Comparison of ENCODE assay signal across 25 cellular contexts in the genomic region with DNA sequence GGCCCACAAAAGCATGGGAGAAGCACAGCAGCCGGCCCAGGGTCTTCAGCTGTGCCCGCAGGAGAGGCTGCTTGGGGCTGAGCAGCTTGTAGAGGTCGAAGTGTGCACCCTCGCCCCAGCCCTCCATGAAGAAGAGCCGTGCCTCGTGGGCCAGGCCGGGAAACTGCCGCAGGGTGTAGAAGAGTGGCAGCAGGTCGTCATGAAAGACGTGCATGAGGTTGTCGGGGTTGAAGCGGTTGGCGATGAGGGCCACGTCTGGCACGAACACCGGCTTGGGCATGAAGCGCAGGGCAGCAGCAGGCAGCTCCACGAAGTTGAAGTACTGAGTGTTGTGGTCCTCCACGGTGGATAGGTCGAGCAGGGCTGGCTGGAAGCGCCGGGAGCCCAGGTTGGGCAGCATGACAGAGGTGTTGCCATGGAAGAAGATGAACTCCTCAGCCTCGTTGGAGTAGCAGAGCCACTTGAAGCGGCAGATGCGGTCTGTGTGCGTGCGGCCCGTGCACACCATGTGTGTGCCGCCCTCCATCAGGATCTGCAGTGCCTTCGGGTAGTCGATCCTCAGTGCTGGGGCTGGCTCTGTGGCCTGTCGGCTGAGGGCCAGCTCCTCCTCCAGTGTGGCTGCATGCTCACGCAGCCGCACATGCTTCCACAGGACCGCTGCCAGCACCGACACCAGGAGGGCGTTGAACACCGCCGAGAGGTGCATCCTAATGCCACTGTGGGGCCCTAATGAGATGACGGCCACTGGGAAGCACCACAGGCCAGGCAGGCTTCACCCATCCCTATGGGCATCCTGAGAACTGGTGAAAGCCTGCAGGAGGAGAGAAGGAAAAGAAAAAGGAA.
"Had no signal": no experiment of that assay in that cellular context is flagged by ENCODE, and none has a peak within 500 bp of the region (broad histone marks: within the 10 kb centered on the region; RNA-seq: fewer than 3 reads in every experiment).

No MANE protein-coding gene starts in this region.

- DNase-seq: central memory CD4-positive, alpha-beta T cell; effector CD8-positive, alpha-beta T cell; endodermal cell; foreskin keratinocyte; heart left ventricle; left cardiac atrium; left lung; lower lobe of right lung; naive thymus-derived CD8-positive, alpha-beta T cell; nephron progenitor cell; occipital lobe; pancreas; stimulated activated CD4-positive, alpha-beta T cell treated with anti-CD3 and anti-CD28 coated beads, Interleukin-15, amount 100 ng/mL, for 24 hours; stimulated activated CD4-positive, alpha-beta T cell treated with anti-CD3 and anti-CD28 coated beads, Interleukin-2, amount 100 ng/mL, for 48 hours; stimulated activated naive B cell treated with anti-CD40 and anti-IgM and Interleukin-4, amounts not matched to agents 10 μg/mL and 1 μg/mL and 100 μg/mL, for 72 hours; upper lobe of right lung had no signal

- H3K4me3 ChIP-seq: dorsolateral prefrontal cortex, esophagus muscularis mucosa, gastroesophageal sphincter, heart left ventricle, hepatocyte, left lung, lower lobe of right lung, pancreas, skin epidermis, spleen, thoracic aorta, tibial nerve, upper lobe of right lung, vagina had no signal

- H3K9me3 ChIP-seq: esophagus muscularis mucosa, gastroesophageal sphincter, left lung, lower lobe of right lung, pancreas, spleen, thoracic aorta, upper lobe of right lung, vagina had no signal

- ATAC-seq: foreskin keratinocyte; gastroesophageal sphincter; left lung; lower lobe of right lung; naive thymus-derived CD8-positive, alpha-beta T cell; pancreas; stimulated activated naive B cell treated with anti-CD40 and anti-IgM and Interleukin-4, amounts not matched to agents 10 μg/mL and 1 μg/mL and 100 μg/mL, for 72 hours; upper lobe of right lung had no signal

- H3K4me1 ChIP-seq: esophagus muscularis mucosa, foreskin keratinocyte, heart left ventricle, left lung, lower lobe of right lung, pancreas, spleen, upper lobe of right lung, vagina had no signal

- H3K27me3 ChIP-seq: dorsolateral prefrontal cortex, esophagus muscularis mucosa, foreskin keratinocyte, gastroesophageal sphincter, heart left ventricle, hepatocyte, left lung, pancreas, spleen, tibial nerve, upper lobe of right lung, vagina had no signal

- H3K27ac ChIP-seq: esophagus muscularis mucosa, foreskin keratinocyte, gastroesophageal sphincter, heart left ventricle, hepatocyte, left lung, lower lobe of right lung, pancreas, skin epidermis, spleen, thoracic aorta, tibial nerve, upper lobe of right lung, vagina had no signal
